In genomic region chr2:170605862-170606261, GRCh38 we compare ENCODE assay signal across 27 cellular contexts.
"Had no signal": no experiment of that assay in that cellular context is flagged by ENCODE, and none has a peak within 500 bp of the region (broad histone marks: within the 10 kb centered on the region; RNA-seq: fewer than 3 reads in every experiment).

No MANE protein-coding gene starts in this region.

- H3K9me3 ChIP-seq: colonic mucosa, esophagus squamous epithelium, gastrocnemius medialis, heart right ventricle, left lung, lower lobe of right lung, mucosa of descending colon had no signal

- H3K27ac ChIP-seq: colonic mucosa, dorsolateral prefrontal cortex, epithelial cell of prostate, esophagus squamous epithelium, gastrocnemius medialis, heart right ventricle, left lung, lower lobe of right lung had no signal

- H3K27me3 ChIP-seq: colonic mucosa, esophagus squamous epithelium, gastrocnemius medialis, left lung had no signal

- FAIRE-seq: endometrium, islet of Langerhans, keratinocyte had no signal

- DNase-seq: colonic mucosa; cortex of kidney; dorsolateral prefrontal cortex; effector CD8-positive, alpha-beta T cell; effector memory CD8-positive, alpha-beta T cell; endodermal cell; erythroblast; esophagus squamous epithelium; foreskin fibroblast; foreskin melanocyte; gastrocnemius medialis; glutamatergic neuron; head of caudate nucleus; heart right ventricle; hippocampal formation; left cardiac atrium; left lung; left ventricle myocardium superior; lower lobe of right lung; mesenchymal stem cell; mucosa of descending colon; naive B cell had no signal

- H3K4me3 ChIP-seq: colonic mucosa, dorsolateral prefrontal cortex, esophagus squamous epithelium, gastrocnemius medialis, heart right ventricle, left lung, lower lobe of right lung, mucosa of descending colon had no signal

- H3K4me1 ChIP-seq: colonic mucosa, esophagus squamous epithelium, gastrocnemius medialis, heart right ventricle, left lung, lower lobe of right lung had no signal

- ATAC-seq: effector memory CD8-positive, alpha-beta T cell; esophagus mucosa; gastrocnemius medialis; heart right ventricle; left cardiac atrium; left lung; left ventricle myocardium superior; lower lobe of right lung; mucosa of descending colon had no signal

- H3K36me3 ChIP-seq: colonic mucosa, esophagus squamous epithelium, gastrocnemius medialis, heart right ventricle, left lung, lower lobe of right lung had no signal
